ENCODE assay signal across 8 cellular contexts in genomic region chr10:114520453-114520852, GRCh38.
A peak's percentile ranks its signal among the peaks of the same experiment; 100 is the strongest.
DNase-seq lines count a peak whose midpoint lies in the region; ATAC-seq and TF ChIP-seq lines count a peak whose summit lies in the region.

No MANE protein-coding gene starts in this region.

- H3K4me3 Mint-ChIP-seq in activated CD4-positive, alpha-beta T cell treated with anti-CD3 and anti-CD28 coated beads, Interleukin-2, amount 10 ng/mL, durations not matched to agents 24 days and 14 days: peak overlapping the region; percentile 40
- H3K4me3 Mint-ChIP-seq in T-cell: peak overlapping the region; percentile 58 to 94 (median 64)

- no peaks in the 10 kb centered on the region for H3K36me3 ChIP-seq in thyroid gland

- H3K36me3 Mint-ChIP-seq in activated CD4-positive, alpha-beta T cell treated with anti-CD3 and anti-CD28 coated beads, Interleukin-2, amount 10 ng/mL, durations not matched to agents 24 days and 14 days (ENCODE audit: low read depth): peaks cover 21% of the 10 kb centered on the region
- peaks cover 65% of the 10 kb centered on the region for H3K36me3 Mint-ChIP-seq in T-cell

- H3K4me1 Mint-ChIP-seq in activated CD4-positive, alpha-beta T cell treated with anti-CD3 and anti-CD28 coated beads, Interleukin-2, amount 10 ng/mL, durations not matched to agents 24 days and 14 days: peaks cover 82% of the 10 kb centered on the region
- H3K4me1 Mint-ChIP-seq in T-cell: peaks cover 96 to 97% (median 96%) of the 10 kb centered on the region in 3 donors

- TF ChIP-seq POLR2A in thyroid gland (IDR thresholded peaks at IDR 0.05): no peak

- intact Hi-C loops in activated CD4-positive, alpha-beta T cell treated with anti-CD3 and anti-CD28 coated beads, Interleukin-2, amount 10 ng/mL, durations not matched to agents 24 days and 14 days (cut with micrococcal nuclease): loop anchor here (1.0 to 10.0 kb wide), 2 partner anchors 8 to 666 kb away; partner anchors contain the start of genes DCLRE1A and NHLRC2
- intact Hi-C loops in thyroid gland (cut with DNase I): no loop called here

- H3K27me3 ChIP-seq in thyroid gland: no peaks in the 10 kb centered on the region

- peaks cover 56 to 93% of the 10 kb centered on the region in 2 donors for H3K4me1 ChIP-seq in thyroid gland

- DNase-seq in activated CD4-positive, alpha-beta T cell treated with anti-CD3 and anti-CD28 coated beads, Interleukin-2, amount 10 ng/mL, durations not matched to agents 24 days and 14 days: no peak
- DNase-seq in activated CD4-positive, alpha-beta T cell treated with anti-CD3 and anti-CD28 coated beads for 1 hour: no peak
- DNase-seq in T-cell (no peak), glomerular visceral epithelial cell (ENCODE audit: extremely low spot score) (peak; percentile 48), thyroid gland (no peak), NCI-H187 (lab: John Stamatoyannopoulos, UW) (no peak), pons (ENCODE audit: low spot score) (no peak)

- H3K27me3 Mint-ChIP-seq in activated CD4-positive, alpha-beta T cell treated with anti-CD3 and anti-CD28 coated beads, Interleukin-2, amount 10 ng/mL, durations not matched to agents 24 days and 14 days: no peaks in the 10 kb centered on the region
- H3K27me3 Mint-ChIP-seq in T-cell: no peaks in the 10 kb centered on the region

- peak overlapping the region; percentile 10 for H3K27ac Mint-ChIP-seq in activated CD4-positive, alpha-beta T cell treated with anti-CD3 and anti-CD28 coated beads, Interleukin-2, amount 10 ng/mL, durations not matched to agents 24 days and 14 days
- peak overlapping the region; percentile 89 to 95 for H3K27ac Mint-ChIP-seq in T-cell

- peak overlapping the region; percentile 28 to 91 (median 74) for H3K27ac ChIP-seq in thyroid gland

- 49 to 64% methylated on average over 4 of the region's 4 CpGs for WGBS in thyroid gland, 2 donors

- ATAC-seq in T-cell (replicated peaks in 1 of 4) (peak in 1 of 4 experiments; percentile 28), HG03095 (IDR thresholded peaks at IDR 0.05; ENCODE audit: unreplicated experiment) (no peak)

- no peak for TF ChIP-seq CTCF in thyroid gland (IDR thresholded peaks at IDR 0.05)

- H3K4me3 ChIP-seq in thyroid gland (replicated peaks in 1 of 3): no peak overlapping the region

- no peaks in the 10 kb centered on the region for H3K9me3 Mint-ChIP-seq in activated CD4-positive, alpha-beta T cell treated with anti-CD3 and anti-CD28 coated beads, Interleukin-2, amount 10 ng/mL, durations not matched to agents 24 days and 14 days
- no peaks in the 10 kb centered on the region for H3K9me3 Mint-ChIP-seq in T-cell

- POLR2A ChIA-PET in T-cell (lab: Charles Lee): interaction anchor here (0.6 to 1.2 kb wide), 3 partner anchors 20 to 25 kb away, joined by 4 to 9 read pairs (median 5); no protein-coding TSS in a partner anchor

- no peaks in the 10 kb centered on the region for H3K9me3 ChIP-seq in thyroid gland

- CTCF ChIA-PET in T-cell (lab: Charles Lee): interaction anchor here in 1 of 2 donors (1.9 kb wide), 1 partner anchor 19 kb away, joined by 4 read pairs; no protein-coding TSS in a partner anchor
